ENCODE assay signal across 8 cellular contexts in the genomic region with DNA sequence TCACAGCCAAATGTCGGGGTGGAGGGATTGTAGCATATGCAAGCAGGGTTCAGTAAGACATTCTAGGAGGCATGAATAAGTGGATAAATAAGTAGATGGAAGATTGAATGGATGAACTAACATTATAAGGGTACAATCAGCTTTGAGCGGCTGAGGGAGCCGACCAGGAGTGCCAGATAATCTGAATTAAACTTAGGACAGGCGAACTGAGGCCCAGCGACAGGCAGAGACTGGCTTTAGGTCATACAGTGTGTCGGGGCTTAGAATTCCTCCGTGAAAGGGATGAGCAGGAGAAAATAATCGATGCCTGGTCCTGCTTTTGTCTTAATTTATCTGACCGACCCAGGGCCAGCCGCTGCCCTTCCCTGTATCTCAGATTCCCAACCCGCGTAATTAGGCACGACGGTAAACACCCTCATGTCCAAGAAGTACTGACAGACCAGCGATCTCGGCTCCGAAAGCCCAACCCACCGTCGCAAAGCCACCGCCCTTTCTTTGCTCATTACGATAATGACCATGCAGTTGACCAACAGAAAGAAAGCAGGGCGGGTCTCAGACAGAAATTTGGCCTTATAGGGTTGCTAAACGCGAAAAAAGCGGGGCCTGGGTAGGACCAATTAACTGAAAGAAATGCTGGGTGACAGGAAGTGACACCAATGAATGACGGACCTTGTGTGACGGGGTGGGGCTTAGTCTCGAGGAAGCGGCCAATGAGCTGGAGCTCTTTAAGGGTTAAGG. TPM values are rescaled to one million over a fixed set of nuclear protein-coding genes. Genes with fewer than 3 reads are reported as not detected.
A peak's percentile ranks its signal among the peaks of the same experiment; 100 is the strongest.
DNase-seq lines count a peak whose midpoint lies in the region; ATAC-seq and TF ChIP-seq lines count a peak whose summit lies in the region.

No MANE protein-coding gene starts in this region.

- peak overlapping the region; percentile 65 for H4K12ac ChIP-seq in trophoblast cell (ENCODE audit: low read depth, low read length)

- TF ChIP-seq POLR2A in adrenal gland (IDR thresholded peaks at IDR 0.05) (peak; percentile 82 to 98), heart left ventricle (IDR thresholded peaks at IDR 0.05) (peak; percentile 87 to 98)

- H3K79me1 ChIP-seq in trophoblast cell (ENCODE audit: low read length), result peaks cover 8% of the 10 kb centered on the region

- H2BK120ac ChIP-seq in trophoblast cell (ENCODE audit: insufficient read depth, low read length, poor library complexity), result peak overlapping the region; percentile 83

- H3K18ac ChIP-seq in trophoblast cell (ENCODE audit: low read length), result no peak overlapping the region

- 1% methylated on average over 29 of the region's 29 CpGs for WGBS in adrenal gland, 4 donors
- WGBS in heart left ventricle, 4 donors, result 0 to 1% (median 1%) methylated on average over 29 of the region's 29 CpGs
- WGBS in trophoblast cell (ENCODE audit: extremely low coverage, insufficient coverage, insufficient read length), result no CpG with 5 or more reads among the region's 29 CpGs

- peak overlapping the region; percentile 56 for H2AK5ac ChIP-seq in trophoblast cell (ENCODE audit: low read length)

- peak overlapping the region; percentile 90 for H4K8ac ChIP-seq in trophoblast cell (ENCODE audit: low read depth, low read length)

- no peak for TF ChIP-seq CTCF in GM12865 (IDR thresholded peaks at IDR 0.05; ENCODE audit: insufficient read depth, low read depth, low read length, missing control alignments)
- no peak for TF ChIP-seq CTCF in adrenal gland (IDR thresholded peaks at IDR 0.05)
- no peak for TF ChIP-seq CTCF in heart left ventricle (IDR thresholded peaks at IDR 0.05)
- TF ChIP-seq CTCF in type B pancreatic cell (conservative IDR thresholded peaks at IDR 0.05), result no peak

- H3K27ac ChIP-seq in adrenal gland (peak overlapping the region; percentile 88 to 97 (median 95)), heart left ventricle (peak overlapping the region; percentile 91 to 100 (median 98)), trophoblast cell (ENCODE audit: low read depth, low read length) (peak overlapping the region; percentile 88)

- peaks cover 5% of the 10 kb centered on the region for H3K36me3 Mint-ChIP-seq in type B pancreatic cell

- peak overlapping the region; percentile 73 for H3K4ac ChIP-seq in trophoblast cell (ENCODE audit: low read depth, low read length)

- peak; percentile 82 for ATAC-seq in HG02623 (IDR thresholded peaks at IDR 0.05; ENCODE audit: unreplicated experiment)
- peak; percentile 93 for ATAC-seq in SK-N-SH treated with all-trans-retinoic acid at 6 μM for 48 hours
- ATAC-seq in heart left ventricle, result peak; percentile 94 to 96 (median 95)

- H3K14ac ChIP-seq in trophoblast cell (ENCODE audit: low read length), result peak overlapping the region; percentile 73

- peak overlapping the region; percentile 100 for H3K27ac Mint-ChIP-seq in type B pancreatic cell

- peak overlapping the region; percentile 73 for H3K4me3 ChIP-seq in GM12865 (ENCODE audit: low read depth, low read length)
- peak overlapping the region in 3 of 4 donors; percentile 65 to 68 (median 67) for H3K4me3 ChIP-seq in adrenal gland
- peak overlapping the region; percentile 47 to 78 (median 70) for H3K4me3 ChIP-seq in heart left ventricle
- H3K4me3 ChIP-seq in trophoblast cell (ENCODE audit: low read depth, low read length), result peak overlapping the region; percentile 82

- H2BK5ac ChIP-seq in trophoblast cell (ENCODE audit: low read depth, low read length, poor library complexity), result peak overlapping the region; percentile 93

- H3K4me2 ChIP-seq in trophoblast cell (ENCODE audit: low read length), result peak overlapping the region; percentile 88

- H3K79me2 ChIP-seq in trophoblast cell (ENCODE audit: control insufficient read depth, insufficient read depth, low read length, poor library complexity), result peaks cover 3% of the 10 kb centered on the region

- H3K27me3 ChIP-seq in adrenal gland (no peaks in the 10 kb centered on the region), heart left ventricle (no peaks in the 10 kb centered on the region), trophoblast cell (ENCODE audit: insufficient read depth, low read length) (no peaks in the 10 kb centered on the region)

- H3K9ac ChIP-seq in trophoblast cell (ENCODE audit: low read length), result peak overlapping the region; percentile 99

- peak overlapping the region; percentile 62 for H2AFZ ChIP-seq in trophoblast cell (ENCODE audit: insufficient read depth, low read length, poor library complexity)

- H3K23ac ChIP-seq in trophoblast cell (ENCODE audit: low read length), result no peak overlapping the region

- H3K27me3 Mint-ChIP-seq in type B pancreatic cell, result peaks cover 7% of the 10 kb centered on the region

- no peak overlapping the region for H2BK12ac ChIP-seq in trophoblast cell (ENCODE audit: low read length)

- H3K9me3 ChIP-seq in adrenal gland (replicated peaks in 1 of 3), result no peaks in the 10 kb centered on the region
- H3K9me3 ChIP-seq in heart left ventricle, result no peaks in the 10 kb centered on the region
- H3K9me3 ChIP-seq in trophoblast cell (ENCODE audit: insufficient read depth, low read depth, low read length), result no peaks in the 10 kb centered on the region

- H3K4me1 Mint-ChIP-seq in type B pancreatic cell (ENCODE audit: unreplicated experiment), result peaks cover 11% of the 10 kb centered on the region

- H3K4me3 Mint-ChIP-seq in type B pancreatic cell, result peak overlapping the region; percentile 95

- peak overlapping the region; percentile 89 for H4K91ac ChIP-seq in trophoblast cell (ENCODE audit: low read depth, low read length)

- H3K36me3 ChIP-seq in adrenal gland (replicated peaks in 1 of 2), result no peaks in the 10 kb centered on the region
- H3K36me3 ChIP-seq in heart left ventricle, result peaks cover 0 to 13% (median 0%) of the 10 kb centered on the region in 9 donors
- peaks cover 9 to 21% of the 10 kb centered on the region in 2 experiments for H3K36me3 ChIP-seq in trophoblast cell (ENCODE audit: control insufficient read depth in 1 of 2, insufficient read depth in 2 of 2, low read length in 2 of 2)

- intact Hi-C loops in adrenal gland (cut with DNase I) (no loop called here), heart left ventricle (cut with DNase I) (loop anchor here in 7 of 10 donors (1.0 to 10.0 kb wide), 8 partner anchors 9 to 323 kb away; a partner anchor contains a TSS)

- DNase-seq in GM12865 (ENCODE audit: low read depth) (peak; percentile 99), NCI-H1092 treated with DMSO at 0.1 percent for 48 hours (lab: John Stamatoyannopoulos, UW) (peak; percentile 100), adrenal gland (peak; percentile 94 to 99 (median 98)), heart left ventricle (peak; percentile 91 to 97 (median 95)), trophoblast cell (peak; percentile 99 to 100), type B pancreatic cell (ENCODE audit: extremely low spot score, unreplicated experiment) (peak; percentile 90)

- peaks cover 11 to 15% of the 10 kb centered on the region in 2 donors for H3K4me1 ChIP-seq in adrenal gland (replicated peaks in 1 of 2)
- H3K4me1 ChIP-seq in heart left ventricle, result peaks cover 0 to 19% (median 11%) of the 10 kb centered on the region in 12 donors
- H3K4me1 ChIP-seq in trophoblast cell (ENCODE audit: control insufficient read depth in 1 of 2, insufficient read depth in 2 of 2, low read length in 2 of 2), result peaks cover 4 to 9% of the 10 kb centered on the region in 2 experiments

- H3K9me3 Mint-ChIP-seq in type B pancreatic cell, result no peaks in the 10 kb centered on the region

TF ChIP-seq in SK-N-SH treated with all-trans-retinoic acid at 6 μM for 48 hours, 23 proteins besides CTCF, POLR2A, EP300 and RAD21 (continues in another document):
- no peak for TF ChIP-seq ZC3H10 (CRISPR knock-in tag; IDR thresholded peaks at IDR 0.05)
- no peak for TF ChIP-seq CSDC2 (CRISPR knock-in tag; IDR thresholded peaks at IDR 0.05)
- TF ChIP-seq ZNF8 (CRISPR knock-in tag; IDR thresholded peaks at IDR 0.05), result no peak
- TF ChIP-seq ZNF565 (CRISPR knock-in tag; conservative IDR thresholded peaks at IDR 0.05; ENCODE audit: low read depth), result no peak

RNA-seq across cellular contexts. Expression of a gene that starts 0.5 kb away (rescaled TPM):
- total RNA-seq in adrenal gland (10 to 100 TPM; 15.3 to 36.6 (median 33.9) TPM), heart left ventricle (10 to 100 TPM; 35.6 to 48.7 (median 40.1) TPM), type B pancreatic cell (ENCODE audit: low replicate concordance) (45.5 and 47.9 TPM in 2 replicates)
- polyA plus RNA-seq in adrenal gland (10 to 100 TPM; 62.7 to 80.0 (median 77.1) TPM), heart left ventricle (10 to 100 TPM; 37.4 to 82.7 TPM)
- polyA plus RNA-seq in trophoblast cell (2013), result 47.7 TPM in 2 replicates

RNA-seq across cellular contexts. Expression of a gene that starts 6.2 kb away (rescaled TPM):
- total RNA-seq in adrenal gland (not detected), heart left ventricle (under 1 TPM in 1 of 9 donors, not detected in 8; 0.23 TPM), type B pancreatic cell (ENCODE audit: low replicate concordance) (not detected in 2 replicates)
- polyA plus RNA-seq in adrenal gland (not detected), heart left ventricle (not detected)
- polyA plus RNA-seq in trophoblast cell (2013), result not detected in 2 replicates

RNA-seq across cellular contexts. Expression of a gene that starts 8.9 kb away (rescaled TPM):
- total RNA-seq in adrenal gland (100 to 1,000 TPM; 107 to 297 (median 165) TPM), heart left ventricle (100 to 1,000 TPM in 2 of 9 donors, 10 to 100 TPM in 7; 68.7 to 119 (median 84.8) TPM), type B pancreatic cell (ENCODE audit: low replicate concordance) (73.0 and 93.8 TPM in 2 replicates)
- polyA plus RNA-seq in adrenal gland (100 to 1,000 TPM in 1 of 3 donors, 10 to 100 TPM in 2; 86.1 to 140 (median 89.1) TPM), heart left ventricle (100 to 1,000 TPM in 1 of 2 donors, 10 to 100 TPM in 1; 80.3 to 159 TPM)
- polyA plus RNA-seq in trophoblast cell (2013), result 74.4 and 74.6 TPM in 2 replicates

RNA-seq across cellular contexts. Expression of a gene that starts 23.6 kb away (rescaled TPM):
- total RNA-seq in adrenal gland (under 1 TPM in 2 of 8 donors, not detected in 6; 0.88 to 0.96 TPM), heart left ventricle (1 to 10 TPM in 1 of 9 donors, under 1 TPM in 2, not detected in 6; 0.79 to 1.1 (median 0.90) TPM), type B pancreatic cell (ENCODE audit: low replicate concordance) (not detected in 2 replicates)
- polyA plus RNA-seq in adrenal gland (under 1 TPM in 2 of 3 donors, not detected in 1; 0.13 to 0.95 TPM), heart left ventricle (under 1 TPM in 1 of 2 donors, not detected in 1; 0.43 TPM)
- polyA plus RNA-seq in trophoblast cell (2013), result not detected in 2 replicates

RNA-seq across cellular contexts. Expression of a gene that starts 31.3 kb away (rescaled TPM):
- 10 to 100 TPM in 5 of 8 donors, 1 to 10 TPM in 3; 2.4 to 15.4 (median 11.2) TPM for total RNA-seq in adrenal gland
- polyA plus RNA-seq in adrenal gland, result 10 to 100 TPM in 2 of 3 donors, 1 to 10 TPM in 1; 5.3 to 15.7 (median 10.4) TPM
- total RNA-seq in heart left ventricle, result 1 to 10 TPM; 2.0 to 8.3 (median 4.5) TPM
- 1 to 10 TPM; 3.0 to 9.3 TPM for polyA plus RNA-seq in heart left ventricle
- 3.8 and 4.1 TPM in 2 replicates for polyA plus RNA-seq in trophoblast cell (2013)
- total RNA-seq in type B pancreatic cell (ENCODE audit: low replicate concordance), result 7.9 and 14.7 TPM in 2 replicates

Comparison
In these comparisons a context has a peak if more than half of its experiments do, and no peak if none do; other contexts are left out.
1. Peak in every context shown above with its lines: DNase-seq, ATAC-seq, H3K4me3 ChIP-seq and H3K27ac ChIP-seq.
2. intact Hi-C loops: an anchor here in heart left ventricle (1.0 to 10.0 kb wide); none called in adrenal gland.